10 cellular contexts compared by ENCODE assay signal in genomic region chr11:120180571-120181445, GRCh38. TPM values are rescaled to one million over a fixed set of nuclear protein-coding genes. Genes with fewer than 3 reads are reported as not detected.
A peak's percentile ranks its signal among the peaks of the same experiment; 100 is the strongest.
DNase-seq lines count a peak whose midpoint lies in the region; ATAC-seq and TF ChIP-seq lines count a peak whose summit lies in the region.
"Had no signal": no experiment of that assay in that cellular context is flagged by ENCODE, and none has a peak within 500 bp of the region (broad histone marks: within the 10 kb centered on the region; RNA-seq: fewer than 3 reads in every experiment).

No MANE protein-coding gene starts in this region.

- no peak overlapping the region for H3K27ac ChIP-seq in WERI-Rb-1
- no peak overlapping the region for H3K27ac ChIP-seq in prostate gland

- H3K36me3 ChIP-seq in WERI-Rb-1: no peaks in the 10 kb centered on the region
- no peaks in the 10 kb centered on the region for H3K36me3 ChIP-seq in prostate gland
- H3K36me3 ChIP-seq: esophagus squamous epithelium had no signal

- H3K4me3 ChIP-seq in WERI-Rb-1 (ENCODE audit: low read depth, low read length) (no peak overlapping the region), prostate gland (no peak overlapping the region)
- H3K4me3 ChIP-seq: esophagus squamous epithelium had no signal

- WGBS in prostate gland: 73% methylated on average over 13 of the region's 13 CpGs

- no peaks in the 10 kb centered on the region for H3K27me3 ChIP-seq in WERI-Rb-1 (ENCODE audit: insufficient read depth, low read depth, severe bottlenecking)
- no peaks in the 10 kb centered on the region for H3K27me3 ChIP-seq in prostate gland (replicated peaks; ENCODE audit: insufficient read depth)

- TF ChIP-seq POLR2A in prostate gland (IDR thresholded peaks at IDR 0.05): no peak

- TF ChIP-seq CTCF in GM12872 (IDR thresholded peaks at IDR 0.05; ENCODE audit: insufficient read depth, low read depth, low read length): peak; percentile 8; the same call in 1 of the 3 replicates
- TF ChIP-seq CTCF in WERI-Rb-1 (IDR thresholded peaks at IDR 0.05; ENCODE audit: low read depth, low read length): peak; percentile 54
- TF ChIP-seq CTCF in prostate gland (IDR thresholded peaks at IDR 0.05): no peak

- intact Hi-C loops in prostate gland (cut with DNase I): no loop called here

- DNase-seq in WERI-Rb-1 (no peak), glomerular visceral epithelial cell (ENCODE audit: extremely low spot score) (peak; percentile 21), retina (peak; percentile 70), prostate gland (ENCODE audit: low spot score) (no peak), HuH-7.5 (ENCODE audit: low spot score) (no peak), DMS79 (lab: John Stamatoyannopoulos, UW) (no peak)
- DNase-seq: activated CD4-positive, alpha-beta memory T cell treated with anti-CD3 and anti-CD28 coated beads for 36 hours; esophagus squamous epithelium had no signal

- H3K4me1 ChIP-seq in prostate gland (replicated peaks): no peaks in the 10 kb centered on the region

- no peak for ATAC-seq in HG02678 (IDR thresholded peaks at IDR 0.05; ENCODE audit: unreplicated experiment)

- H3K9me3 ChIP-seq in WERI-Rb-1 (ENCODE audit: severe bottlenecking): no peaks in the 10 kb centered on the region
- no peaks in the 10 kb centered on the region for H3K9me3 ChIP-seq in prostate gland
- H3K9me3 ChIP-seq: esophagus squamous epithelium had no signal

RNA-seq across cellular contexts. Expression of gene OAF, which starts 30.0 kb away (rescaled TPM):
- 10 to 100 TPM; 14.5 to 17.4 TPM for total RNA-seq in prostate gland

RNA-seq across cellular contexts. Expression of gene TRIM29, which starts 42.9 kb away (rescaled TPM):
- total RNA-seq in prostate gland: 100 to 1,000 TPM in 1 of 2 donors, 10 to 100 TPM in 1; 73.7 to 126 TPM
- total RNA-seq: activated CD4-positive, alpha-beta memory T cell treated with anti-CD3 and anti-CD28 coated beads for 36 hours had no signal

RNA-seq across cellular contexts. Expression of gene POU2F3, which starts 59.1 kb away (rescaled TPM):
- total RNA-seq in prostate gland: 1 to 10 TPM; 1.5 to 6.1 TPM
- total RNA-seq: activated CD4-positive, alpha-beta memory T cell treated with anti-CD3 and anti-CD28 coated beads for 36 hours had no signal

Comparison
In these comparisons a context has a peak if more than half of its experiments do, and no peak if none do; other contexts are left out.
1. CTCF ChIP-seq: peak in GM12872 (single experiment) and WERI-Rb-1 (single experiment); none in prostate gland (0 of 4).
2. DNase-seq: peak in glomerular visceral epithelial cell (single experiment) and retina (single experiment); none in WERI-Rb-1 (single experiment), prostate gland (single experiment), HuH-7.5 (single experiment) and DMS79 (single experiment).